Comparison of ENCODE assay signal across 14 cellular contexts in the genomic region with DNA sequence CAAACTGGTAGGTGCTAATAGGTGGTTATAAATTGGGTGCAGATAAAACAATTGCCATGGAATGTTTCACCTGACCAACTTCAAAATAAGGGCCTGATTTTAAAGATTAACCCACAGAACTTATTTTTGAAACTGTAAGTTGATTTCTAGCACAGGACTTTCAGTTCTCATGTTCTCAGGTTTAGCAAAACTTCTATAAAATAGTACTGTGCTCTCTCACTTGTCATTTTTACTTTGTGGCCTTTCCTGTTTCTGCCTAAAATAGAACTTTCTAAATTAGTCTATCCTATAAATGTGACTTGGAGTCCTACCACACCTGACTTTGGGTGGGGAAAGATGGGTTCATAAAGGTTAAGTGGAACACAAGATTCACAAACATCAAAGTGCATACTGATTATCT. TPM values are rescaled to one million over a fixed set of nuclear protein-coding genes. Genes with fewer than 3 reads are reported as not detected.
A peak's percentile ranks its signal among the peaks of the same experiment; 100 is the strongest.
DNase-seq lines count a peak whose midpoint lies in the region; ATAC-seq and TF ChIP-seq lines count a peak whose summit lies in the region.
"Had no signal": no experiment of that assay in that cellular context is flagged by ENCODE, and none has a peak within 500 bp of the region (broad histone marks: within the 10 kb centered on the region; RNA-seq: fewer than 3 reads in every experiment).

No MANE protein-coding gene starts in this region.

- H3K27me3 ChIP-seq in aorta (ENCODE audit: control insufficient read depth in 1 of 2, insufficient read depth in 2 of 2, low read length in 1 of 2) (no peaks in the 10 kb centered on the region), thyroid gland (no peaks in the 10 kb centered on the region)
- H3K27me3 ChIP-seq: testis had no signal

- H3K4me1 ChIP-seq in aorta (ENCODE audit: control insufficient read depth in 1 of 2, insufficient read depth in 2 of 2, low read length in 2 of 2) (peaks cover 0 to 2% of the 10 kb centered on the region in 2 donors), thyroid gland (no peaks in the 10 kb centered on the region)
- H3K4me1 ChIP-seq: testis had no signal

- no peaks in the 10 kb centered on the region for H3K27me3 Mint-ChIP-seq in activated T-helper 17 cell treated with anti-CD3 and anti-CD28 coated beads, Interleukin-2, amount 50 U/mL, for 72 hours

- H3K27ac ChIP-seq in aorta (ENCODE audit: low read depth in 1 of 2, low read length in 2 of 2) (peak overlapping the region in 1 of 2 donors; percentile 28), thyroid gland (no peak overlapping the region)
- H3K27ac ChIP-seq: testis had no signal

- peaks cover 3% of the 10 kb centered on the region for H3K36me3 Mint-ChIP-seq in activated T-helper 17 cell treated with anti-CD3 and anti-CD28 coated beads, Interleukin-2, amount 50 U/mL, for 72 hours (ENCODE audit: low read depth)
- H3K36me3 Mint-ChIP-seq: brain had no signal

- peak overlapping the region; percentile 80 for H3K27ac Mint-ChIP-seq in activated T-helper 17 cell treated with anti-CD3 and anti-CD28 coated beads, Interleukin-2, amount 50 U/mL, for 72 hours
- H3K27ac Mint-ChIP-seq: brain had no signal

- H3K9me3 ChIP-seq in aorta (ENCODE audit: control insufficient read depth, low read length) (no peaks in the 10 kb centered on the region), thyroid gland (no peaks in the 10 kb centered on the region)
- H3K9me3 ChIP-seq: testis had no signal

- DNase-seq in NCI-H526 treated with DMSO at 0.1 percent for 48 hours (lab: John Stamatoyannopoulos, UW) = no peak
- no peak for DNase-seq in stimulated activated naive CD4-positive, alpha-beta T cell (lab: John Stamatoyannopoulos, UW)
- no peak for DNase-seq in aorta
- DNase-seq in thyroid gland = no peak
- DNase-seq: NCI-H226, small intestine, T1000, testis had no signal

- ATAC-seq in GM18498 (IDR thresholded peaks at IDR 0.05; ENCODE audit: unreplicated experiment) (peak; percentile 43), GM19438 (IDR thresholded peaks at IDR 0.05; ENCODE audit: low read depth, unreplicated experiment) (peak; percentile 75), HG03064 (IDR thresholded peaks at IDR 0.05; ENCODE audit: low read depth, unreplicated experiment) (peak; percentile 44), aorta (ENCODE audit: low FRiP score) (no peak)
- ATAC-seq in activated T-helper 17 cell treated with anti-CD3 and anti-CD28 coated beads, Interleukin-2, amount 50 U/mL, for 72 hours (replicated peaks) = peak; percentile 43

- TF ChIP-seq CTCF in thyroid gland (IDR thresholded peaks at IDR 0.05) = no peak

- no peak for TF ChIP-seq POLR2A in thyroid gland (IDR thresholded peaks at IDR 0.05)

- H3K4me3 ChIP-seq in aorta (ENCODE audit: low read length in 2 of 2) (no peak overlapping the region), thyroid gland (replicated peaks in 1 of 3) (no peak overlapping the region)
- H3K4me3 ChIP-seq: testis had no signal

- intact Hi-C loops in aorta (cut with DNase I) = no loop called here
- intact Hi-C loops in thyroid gland (cut with DNase I) = no loop called here

- peaks cover 45% of the 10 kb centered on the region for H3K4me1 Mint-ChIP-seq in activated T-helper 17 cell treated with anti-CD3 and anti-CD28 coated beads, Interleukin-2, amount 50 U/mL, for 72 hours
- H3K4me1 Mint-ChIP-seq: brain had no signal

- peak overlapping the region; percentile 61 for H3K4me3 Mint-ChIP-seq in activated T-helper 17 cell treated with anti-CD3 and anti-CD28 coated beads, Interleukin-2, amount 50 U/mL, for 72 hours
- H3K4me3 Mint-ChIP-seq: brain had no signal

- H3K36me3 ChIP-seq in aorta (ENCODE audit: control insufficient read depth in 1 of 2, insufficient read depth in 2 of 2, low read length in 1 of 2) = no peaks in the 10 kb centered on the region
- H3K36me3 ChIP-seq in thyroid gland = no peaks in the 10 kb centered on the region

- H3K9me3 Mint-ChIP-seq in activated T-helper 17 cell treated with anti-CD3 and anti-CD28 coated beads, Interleukin-2, amount 50 U/mL, for 72 hours = no peaks in the 10 kb centered on the region
- H3K9me3 Mint-ChIP-seq: brain had no signal

RNA-seq across cellular contexts. Expression of a gene that starts 38.8 kb away (rescaled TPM):
- 10 to 100 TPM; 10.4 to 14.2 TPM for total RNA-seq in activated T-helper 17 cell treated with anti-CD3 and anti-CD28 coated beads, Interleukin-2, amount 50 U/mL, for 72 hours
- total RNA-seq in aorta (under 1 TPM; 0.68 to 0.99 TPM), thyroid gland (1 to 10 TPM in 1 of 4 donors, under 1 TPM in 1, not detected in 2; 0.49 to 2.7 TPM)
- 1 to 10 TPM in 1 of 2 donors, under 1 TPM in 1; 0.13 to 3.8 TPM for polyA plus RNA-seq in aorta
- total RNA-seq: Daoy had no signal
